In the genomic region with DNA sequence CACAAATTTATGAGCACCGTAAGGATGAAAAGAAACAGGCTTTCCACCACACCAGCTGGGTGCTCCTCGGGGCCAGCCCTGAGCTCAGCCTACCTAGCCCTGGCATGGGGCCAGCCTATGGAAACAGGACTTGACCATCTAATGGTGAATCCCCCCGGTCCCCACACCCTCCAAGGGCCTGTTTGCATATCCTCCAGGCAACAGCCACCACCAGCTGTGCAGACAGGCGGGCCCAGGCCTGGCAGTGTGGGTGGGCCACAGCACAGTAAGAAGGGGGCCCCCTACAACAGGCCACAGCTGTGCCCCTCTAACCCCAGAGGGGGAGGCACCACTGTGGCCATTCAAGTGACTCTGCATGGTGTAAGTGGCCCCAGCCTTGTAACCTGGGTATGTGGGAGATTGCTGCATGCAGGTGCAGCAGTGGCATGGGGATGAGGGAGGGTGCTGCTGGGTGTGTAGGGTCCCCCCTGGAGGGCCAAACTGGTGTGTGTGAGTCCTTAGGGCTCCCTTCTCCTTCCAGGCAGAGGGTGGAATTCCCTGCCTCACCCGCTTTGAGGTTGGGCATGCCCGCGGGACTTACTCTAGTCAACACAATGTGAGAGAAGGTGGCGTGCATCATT, we compare ENCODE assay signal across 16 cellular contexts.
DNase-seq lines count a peak whose midpoint lies in the region; ATAC-seq and TF ChIP-seq lines count a peak whose summit lies in the region.
"Had no signal": no experiment of that assay in that cellular context is flagged by ENCODE, and none has a peak within 500 bp of the region (broad histone marks: within the 10 kb centered on the region; RNA-seq: fewer than 3 reads in every experiment).

No MANE protein-coding gene starts in this region.

- CTCF ChIA-PET in naive thymus-derived CD4-positive, alpha-beta T cell (lab: Charles Lee), result no interaction called here

- H3K4me1 Mint-ChIP-seq in endodermal cell, result peaks cover 5% of the 10 kb centered on the region
- H3K4me1 Mint-ChIP-seq in stimulated activated naive B cell treated with anti-CD40 and anti-IgM and Interleukin-4, amounts not matched to agents 10 μg/mL and 1 μg/mL and 100 μg/mL, for 72 hours, result no peaks in the 10 kb centered on the region
- peaks cover 0 to 12% (median 0%) of the 10 kb centered on the region in 7 donors for H3K4me1 Mint-ChIP-seq in naive thymus-derived CD4-positive, alpha-beta T cell
- H3K4me1 Mint-ChIP-seq: CD4-positive, alpha-beta memory T cell had no signal

- no peak overlapping the region for H3K4me3 Mint-ChIP-seq in endodermal cell
- H3K4me3 Mint-ChIP-seq in stimulated activated naive B cell treated with anti-CD40 and anti-IgM and Interleukin-4, amounts not matched to agents 10 μg/mL and 1 μg/mL and 100 μg/mL, for 72 hours, result no peak overlapping the region
- peak overlapping the region in 1 of 10 donors; percentile 51 for H3K4me3 Mint-ChIP-seq in naive thymus-derived CD4-positive, alpha-beta T cell
- H3K4me3 Mint-ChIP-seq: CD4-positive, alpha-beta memory T cell had no signal

- H3K36me3 ChIP-seq in endodermal cell (ENCODE audit: control insufficient read depth, insufficient read depth, low read length), result peaks cover 7% of the 10 kb centered on the region
- H3K36me3 ChIP-seq in naive thymus-derived CD4-positive, alpha-beta T cell (ENCODE audit: control insufficient read depth in 2 of 3, insufficient read depth in 3 of 3, low read length in 3 of 3), result no peaks in the 10 kb centered on the region
- H3K36me3 ChIP-seq: BE2C had no signal

- 90 to 92% methylated on average over 4 to 8 of the region's 8 CpGs for WGBS in endodermal cell (ENCODE audit: insufficient coverage in 1 of 2, insufficient read length in 1 of 2), 2 experiments

- H3K27ac ChIP-seq in endodermal cell (ENCODE audit: low read depth, low read length), result peak overlapping the region; percentile 22
- no peak overlapping the region for H3K27ac ChIP-seq in naive thymus-derived CD4-positive, alpha-beta T cell (ENCODE audit: low read depth, low read length)
- H3K27ac ChIP-seq: KMS-11 had no signal

- POLR2A ChIA-PET in naive thymus-derived CD4-positive, alpha-beta T cell (lab: Charles Lee), result no interaction called here

- H3K9me3 ChIP-seq in endodermal cell (ENCODE audit: control insufficient read depth, low read length), result no peaks in the 10 kb centered on the region
- H3K9me3 ChIP-seq in naive thymus-derived CD4-positive, alpha-beta T cell (ENCODE audit: control insufficient read depth in 2 of 3, low read length in 3 of 3), result no peaks in the 10 kb centered on the region
- H3K9me3 ChIP-seq: BE2C, SK-N-SH had no signal

- no peaks in the 10 kb centered on the region for H3K4me1 ChIP-seq in endodermal cell (ENCODE audit: control insufficient read depth, insufficient read depth, low read length)
- no peaks in the 10 kb centered on the region for H3K4me1 ChIP-seq in naive thymus-derived CD4-positive, alpha-beta T cell (ENCODE audit: control insufficient read depth in 2 of 2, insufficient read depth in 2 of 2, low read length in 2 of 2)

- no peaks in the 10 kb centered on the region for H3K27me3 Mint-ChIP-seq in endodermal cell (ENCODE audit: insufficient read depth)
- H3K27me3 Mint-ChIP-seq in stimulated activated naive B cell treated with anti-CD40 and anti-IgM and Interleukin-4, amounts not matched to agents 10 μg/mL and 1 μg/mL and 100 μg/mL, for 72 hours, result peaks cover 0 to 12% of the 10 kb centered on the region in 2 donors
- no peaks in the 10 kb centered on the region for H3K27me3 Mint-ChIP-seq in naive thymus-derived CD4-positive, alpha-beta T cell

- no peaks in the 10 kb centered on the region for H3K9me3 Mint-ChIP-seq in endodermal cell
- no peaks in the 10 kb centered on the region for H3K9me3 Mint-ChIP-seq in stimulated activated naive B cell treated with anti-CD40 and anti-IgM and Interleukin-4, amounts not matched to agents 10 μg/mL and 1 μg/mL and 100 μg/mL, for 72 hours
- H3K9me3 Mint-ChIP-seq in naive thymus-derived CD4-positive, alpha-beta T cell, result no peaks in the 10 kb centered on the region
- H3K9me3 Mint-ChIP-seq: CD4-positive, alpha-beta memory T cell had no signal

- no peak overlapping the region for H3K9ac ChIP-seq in endodermal cell (ENCODE audit: extremely low read depth, low read length, poor library complexity, severe bottlenecking)
- H3K9ac ChIP-seq: KMS-11, SK-N-SH had no signal

- TF ChIP-seq CTCF in endodermal cell (conservative IDR thresholded peaks at IDR 0.05), result no peak

- ATAC-seq in stimulated activated naive B cell treated with anti-CD40 and anti-IgM and Interleukin-4, amounts not matched to agents 10 μg/mL and 1 μg/mL and 100 μg/mL, for 72 hours (replicated peaks), result no peak
- ATAC-seq in left colon, result no peak
- no peak for ATAC-seq in naive thymus-derived CD4-positive, alpha-beta T cell

- DNase-seq in NCI-H146 (lab: John Stamatoyannopoulos, UW) (peak; percentile 44), NCI-H146 treated with DMSO at 0.1 percent for 48 hours (lab: John Stamatoyannopoulos, UW; ENCODE audit: unreplicated experiment) (no peak), NCI-H524 (lab: John Stamatoyannopoulos, UW) (peak; percentile 72 to 90), endodermal cell (no peak), left colon (no peak), NOMO-1 (lab: John Stamatoyannopoulos, UW; ENCODE audit: unreplicated experiment in 2 of 2) (no peak)
- DNase-seq in stimulated activated naive B cell treated with anti-CD40 and anti-IgM and Interleukin-4, amounts not matched to agents 10 μg/mL and 1 μg/mL and 100 μg/mL, for 72 hours, result no peak
- no peak for DNase-seq in naive thymus-derived CD4-positive, alpha-beta T cell
- DNase-seq: BE2C; CD4-positive, alpha-beta memory T cell; DMS53; NCI-H187 treated with DMSO at 0.1 percent for 48 hours; NCI-H345; Right ventricle myocardium superior; SK-N-SH had no signal

- H3K4me3 ChIP-seq in endodermal cell (ENCODE audit: low read length), result no peak overlapping the region
- no peak overlapping the region for H3K4me3 ChIP-seq in naive thymus-derived CD4-positive, alpha-beta T cell (ENCODE audit: low read length)

- intact Hi-C loops in left colon (cut with DNase I, micrococcal nuclease), result no loop called here
- intact Hi-C loops in naive thymus-derived CD4-positive, alpha-beta T cell (cut with micrococcal nuclease), result no loop called here

- H3K27me3 ChIP-seq in endodermal cell (ENCODE audit: control insufficient read depth, insufficient read depth, low read length, poor library complexity, severe bottlenecking), result no peaks in the 10 kb centered on the region
- no peaks in the 10 kb centered on the region for H3K27me3 ChIP-seq in naive thymus-derived CD4-positive, alpha-beta T cell (ENCODE audit: control insufficient read depth in 2 of 2, insufficient read depth in 2 of 2, low read length in 2 of 2)
- H3K27me3 ChIP-seq: BE2C had no signal

- peaks cover 11% of the 10 kb centered on the region for H3K36me3 Mint-ChIP-seq in endodermal cell (ENCODE audit: low read depth)
- no peaks in the 10 kb centered on the region for H3K36me3 Mint-ChIP-seq in stimulated activated naive B cell treated with anti-CD40 and anti-IgM and Interleukin-4, amounts not matched to agents 10 μg/mL and 1 μg/mL and 100 μg/mL, for 72 hours
- no peaks in the 10 kb centered on the region for H3K36me3 Mint-ChIP-seq in naive thymus-derived CD4-positive, alpha-beta T cell
- H3K36me3 Mint-ChIP-seq: CD4-positive, alpha-beta memory T cell had no signal

- peak overlapping the region; percentile 48 for H3K27ac Mint-ChIP-seq in endodermal cell
- H3K27ac Mint-ChIP-seq in stimulated activated naive B cell treated with anti-CD40 and anti-IgM and Interleukin-4, amounts not matched to agents 10 μg/mL and 1 μg/mL and 100 μg/mL, for 72 hours, result peak overlapping the region; percentile 44
- H3K27ac Mint-ChIP-seq in naive thymus-derived CD4-positive, alpha-beta T cell, result peak overlapping the region in 1 of 9 donors; percentile 41
- H3K27ac Mint-ChIP-seq: CD4-positive, alpha-beta memory T cell had no signal

Comparison
In these comparisons a context has a peak if more than half of its experiments do, and no peak if none do; other contexts are left out.
1. DNase-seq: peak in NCI-H146 (single experiment) and NCI-H524 (2 of 2); none in NCI-H146 treated with DMSO at 0.1 percent for 48 hours (single experiment), endodermal cell (single experiment), stimulated activated naive B cell treated with anti-CD40 and anti-IgM and Interleukin-4, amounts not matched to agents 10 μg/mL and 1 μg/mL and 100 μg/mL, for 72 hours (single experiment), left colon (0 of 2), NOMO-1 (0 of 2) and naive thymus-derived CD4-positive, alpha-beta T cell (0 of 9).